14 cellular contexts compared by ENCODE assay signal in genomic region chr7:98869001-98869373, GRCh38. TPM values are rescaled to one million over a fixed set of nuclear protein-coding genes. Genes with fewer than 3 reads are reported as not detected.
DNase-seq lines count a peak whose midpoint lies in the region; ATAC-seq and TF ChIP-seq lines count a peak whose summit lies in the region.
"Had no signal": no experiment of that assay in that cellular context is flagged by ENCODE, and none has a peak within 500 bp of the region (broad histone marks: within the 10 kb centered on the region; RNA-seq: fewer than 3 reads in every experiment).

No MANE protein-coding gene starts in this region.

- H3K9ac ChIP-seq in iPS-15b (ENCODE audit: low read depth, low read length) (no peak overlapping the region), GM23248 (no peak overlapping the region)

- H3K36me3 Mint-ChIP-seq in activated naive CD4-positive, alpha-beta T cell treated with anti-CD3 and anti-CD28 coated beads, Interleukin-2, amount 50 U/mL, for 24 hours, result no peaks in the 10 kb centered on the region
- H3K36me3 Mint-ChIP-seq: CD14-positive monocyte had no signal

- H3K4me2 ChIP-seq in GM23248 (ENCODE audit: unreplicated experiment), result no peak overlapping the region

- no peaks in the 10 kb centered on the region for H3K79me2 ChIP-seq in GM23248 (ENCODE audit: insufficient read depth)

- no peak for TF ChIP-seq EP300 in sigmoid colon (IDR thresholded peaks at IDR 0.05)

- no peaks in the 10 kb centered on the region for H4K20me1 ChIP-seq in GM23248 (ENCODE audit: insufficient read depth)

- peaks cover 5% of the 10 kb centered on the region; the same call in 1 of the 2 replicates for H3F3A ChIP-seq in GM23248 (ENCODE audit: insufficient read depth)

- 18 to 25% methylated on average over 9 of the region's 9 CpGs for WGBS in sigmoid colon, 2 donors
- WGBS in GM23248 (ENCODE audit: low coverage in 1 of 2, low lambda C conversion rate in 2 of 2, missing lambda C conversion rate in 2 of 2), 2 experiments, result 59 to 66% methylated on average over 9 of the region's 9 CpGs

- in situ Hi-C loops in GM23248 (cut with MboI), result no loop called here

- peaks cover 6% of the 10 kb centered on the region for H3K27me3 Mint-ChIP-seq in activated naive CD4-positive, alpha-beta T cell treated with anti-CD3 and anti-CD28 coated beads, Interleukin-2, amount 50 U/mL, for 24 hours

- H3K27me3 ChIP-seq in iPS-15b (ENCODE audit: control insufficient read depth, insufficient read depth, low read length) (peaks cover 16% of the 10 kb centered on the region), sigmoid colon (peaks cover 0 to 48% (median 36%) of the 10 kb centered on the region in 3 donors), GM23248 (replicated peaks; ENCODE audit: insufficient read depth) (peaks cover 6% of the 10 kb centered on the region; the same call in 1 of the 2 replicates)
- H3K27me3 ChIP-seq: ovary had no signal

- H3K4me3 Mint-ChIP-seq in activated naive CD4-positive, alpha-beta T cell treated with anti-CD3 and anti-CD28 coated beads, Interleukin-2, amount 50 U/mL, for 24 hours, result peak overlapping the region; percentile 33

- H3K9me3 ChIP-seq in iPS-15b (ENCODE audit: control insufficient read depth, insufficient read depth, low read length) (no peaks in the 10 kb centered on the region), sigmoid colon (no peaks in the 10 kb centered on the region), GM23248 (ENCODE audit: low read depth) (no peaks in the 10 kb centered on the region)
- H3K9me3 ChIP-seq: ovary had no signal

- no peaks in the 10 kb centered on the region for H3K9me3 Mint-ChIP-seq in activated naive CD4-positive, alpha-beta T cell treated with anti-CD3 and anti-CD28 coated beads, Interleukin-2, amount 50 U/mL, for 24 hours

- TF ChIP-seq CTCF in WI38 (IDR thresholded peaks at IDR 0.05; ENCODE audit: low read depth, low read length) (no peak), sigmoid colon (IDR thresholded peaks at IDR 0.05) (no peak)

- peaks cover 4% of the 10 kb centered on the region for H3K4me1 Mint-ChIP-seq in activated naive CD4-positive, alpha-beta T cell treated with anti-CD3 and anti-CD28 coated beads, Interleukin-2, amount 50 U/mL, for 24 hours

- no peak for ATAC-seq in HG03280 (IDR thresholded peaks at IDR 0.05; ENCODE audit: unreplicated experiment)

- TF ChIP-seq POLR2A in sigmoid colon (IDR thresholded peaks at IDR 0.05), result no peak

- intact Hi-C loops in sigmoid colon (cut with DNase I), result no loop called here

- no peak overlapping the region for H3K27ac Mint-ChIP-seq in activated naive CD4-positive, alpha-beta T cell treated with anti-CD3 and anti-CD28 coated beads, Interleukin-2, amount 50 U/mL, for 24 hours

- H3K9me2 ChIP-seq in GM23248 (ENCODE audit: insufficient read depth), result no peaks in the 10 kb centered on the region

- H3K4me3 ChIP-seq in WI38 (ENCODE audit: low read depth, low read length), result peak overlapping the region; percentile 60
- H3K4me3 ChIP-seq in iPS-15b (ENCODE audit: low read depth, low read length), result peak overlapping the region; percentile 61
- H3K4me3 ChIP-seq in sigmoid colon, result no peak overlapping the region
- H3K4me3 ChIP-seq in GM23248, result no peak overlapping the region

- H3K36me3 ChIP-seq in iPS-15b (ENCODE audit: control insufficient read depth, insufficient read depth, low read length) (no peaks in the 10 kb centered on the region), sigmoid colon (no peaks in the 10 kb centered on the region), GM23248 (ENCODE audit: low read depth) (no peaks in the 10 kb centered on the region)
- H3K36me3 ChIP-seq: brain microvascular endothelial cell, ovary had no signal

- H3K27ac ChIP-seq in temporal lobe (ENCODE audit: low read depth, low read length), result peak overlapping the region; percentile 82
- no peak overlapping the region for H3K27ac ChIP-seq in sigmoid colon
- no peak overlapping the region for H3K27ac ChIP-seq in GM23248
- H3K27ac ChIP-seq: brain microvascular endothelial cell, ovary had no signal

- no peak for DNase-seq in activated naive CD4-positive, alpha-beta T cell treated with Interleukin-2 at 50 U/mL for 16 hours
- no peak for DNase-seq in sigmoid colon
- DNase-seq in GM23248, result no peak
- DNase-seq: brain microvascular endothelial cell; ovary; stimulated activated CD4-positive, alpha-beta T cell treated with anti-CD3 and anti-CD28 coated beads, Interleukin-1b, Interleukin-23, amount 100 ng/mL, for 48 hours; SW 1271 had no signal

- H3K4me1 ChIP-seq in iPS-15b (ENCODE audit: control insufficient read depth, insufficient read depth, low read length) (peaks cover 5% of the 10 kb centered on the region), sigmoid colon (peaks cover 0 to 22% (median 15%) of the 10 kb centered on the region in 4 donors), GM23248 (ENCODE audit: insufficient read depth) (no peaks in the 10 kb centered on the region; the same call in 1 of the 2 replicates)

- H2AFZ ChIP-seq in GM23248, result no peak overlapping the region

RNA-seq across cellular contexts. Expression of gene TMEM130, which starts 0.8 kb away (rescaled TPM):
- 8.9 TPM for total RNA-seq in temporal lobe
- total RNA-seq in sigmoid colon, result 1 to 10 TPM; 2.1 to 3.3 (median 3.1) TPM
- polyA plus RNA-seq in sigmoid colon, result 1 to 10 TPM in 1 of 3 donors, not detected in 2; 2.2 TPM
- total RNA-seq in GM23248 (2014; rRNA removed; shearing (Covaris generic)), result not detected in 2 replicates
- 0.18 and 0.40 TPM in 2 replicates for polyA plus RNA-seq in GM23248 (2016; fragmentation: Nextera tagmentation; extraction: Ambion mirVana)
- total RNA-seq: esophagus mucosa had no signal
- polyA plus RNA-seq: CD14-positive monocyte had no signal

RNA-seq across cellular contexts. Expression of gene TRRAP, which starts 9.3 kb away (rescaled TPM):
- total RNA-seq in temporal lobe (35.9 TPM), sigmoid colon (10 to 100 TPM; 18.9 to 35.5 (median 24.0) TPM)
- polyA plus RNA-seq in sigmoid colon (10 to 100 TPM in 1 of 3 donors, 1 to 10 TPM in 2; 2.4 to 17.8 (median 3.9) TPM), GM23248 (2016; fragmentation: Nextera tagmentation; extraction: Ambion mirVana) (3.7 and 4.8 TPM in 2 replicates)
- total RNA-seq in GM23248 (2014; rRNA removed; shearing (Covaris generic)), result 11.3 and 13.0 TPM in 2 replicates

Comparison
In these comparisons a context has a peak if more than half of its experiments do, and no peak if none do; other contexts are left out.
1. H3K4me3 ChIP-seq: peak in WI38 (single experiment) and iPS-15b (single experiment); none in sigmoid colon (0 of 4) and GM23248 (single experiment).